1 cellular context compared by ENCODE assay signal in the genomic region with DNA sequence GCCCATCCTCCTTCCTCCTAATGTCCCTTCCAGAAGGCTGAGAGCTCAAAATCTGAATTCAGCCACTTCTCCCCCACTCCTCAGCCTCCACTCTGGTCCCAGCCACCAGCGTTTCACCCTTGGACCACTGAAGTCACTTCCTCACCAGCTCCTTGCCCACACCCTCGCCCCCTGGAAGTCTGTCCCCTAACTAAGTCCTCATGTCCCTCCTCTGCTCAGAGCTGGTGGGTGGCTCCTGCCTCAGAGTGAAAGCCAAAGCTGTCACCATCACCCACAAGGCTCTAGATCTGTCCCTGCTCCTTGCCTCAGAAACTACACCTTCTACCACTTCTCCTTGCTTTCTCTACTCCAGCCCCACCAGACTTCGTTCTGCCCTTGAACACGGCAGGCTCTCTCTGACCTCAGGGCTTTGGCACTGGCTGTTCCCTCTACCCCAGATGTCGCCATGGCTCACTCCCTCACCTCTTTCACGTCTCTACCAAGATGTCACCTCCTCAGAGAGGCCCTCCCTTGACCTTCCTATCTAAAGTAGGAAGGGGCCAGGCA.
TF ChIP-seq lines count a peak whose summit lies in the region.

No MANE protein-coding gene starts in this region.

TF ChIP-seq in K562, 482 proteins besides CTCF, POLR2A, EP300 and RAD21:
- TF ChIP-seq HLTF (IDR thresholded peaks at IDR 0.05), result no peak
- TF ChIP-seq ETV1 (tag; conservative IDR thresholded peaks at IDR 0.05; ENCODE audit: low read depth), result no peak
- no peak for TF ChIP-seq HNRNPH1 (optimal IDR thresholded peaks at IDR 0.05; ENCODE audit: low read depth, low read length)
- TF ChIP-seq, protein P1, sequence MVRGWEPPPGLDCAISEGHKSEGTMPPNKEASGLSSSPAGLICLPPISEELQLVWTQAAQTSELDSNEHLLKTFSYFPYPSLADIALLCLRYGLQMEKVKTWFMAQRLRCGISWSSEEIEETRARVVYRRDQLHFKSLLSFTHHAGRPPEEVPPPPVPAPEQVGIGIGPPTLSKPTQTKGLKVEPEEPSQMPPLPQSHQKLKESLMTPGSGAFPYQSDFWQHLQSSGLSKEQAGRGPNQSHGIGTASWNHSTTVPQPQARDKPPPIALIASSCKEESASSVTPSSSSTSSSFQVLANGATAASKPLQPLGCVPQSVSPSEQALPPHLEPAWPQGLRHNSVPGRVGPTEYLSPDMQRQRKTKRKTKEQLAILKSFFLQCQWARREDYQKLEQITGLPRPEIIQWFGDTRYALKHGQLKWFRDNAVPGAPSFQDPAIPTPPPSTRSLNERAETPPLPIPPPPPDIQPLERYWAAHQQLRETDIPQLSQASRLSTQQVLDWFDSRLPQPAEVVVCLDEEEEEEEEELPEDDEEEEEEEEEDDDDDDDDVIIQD (CRISPR knock-in tag; IDR thresholded peaks at IDR 0.05), result no peak
- TF ChIP-seq ZNF311 (CRISPR knock-in tag; IDR thresholded peaks at IDR 0.05), result no peak
- no peak for TF ChIP-seq DACH1 (IDR thresholded peaks at IDR 0.05; ENCODE audit: partially characterized antibody)
- TF ChIP-seq, protein P2, sequence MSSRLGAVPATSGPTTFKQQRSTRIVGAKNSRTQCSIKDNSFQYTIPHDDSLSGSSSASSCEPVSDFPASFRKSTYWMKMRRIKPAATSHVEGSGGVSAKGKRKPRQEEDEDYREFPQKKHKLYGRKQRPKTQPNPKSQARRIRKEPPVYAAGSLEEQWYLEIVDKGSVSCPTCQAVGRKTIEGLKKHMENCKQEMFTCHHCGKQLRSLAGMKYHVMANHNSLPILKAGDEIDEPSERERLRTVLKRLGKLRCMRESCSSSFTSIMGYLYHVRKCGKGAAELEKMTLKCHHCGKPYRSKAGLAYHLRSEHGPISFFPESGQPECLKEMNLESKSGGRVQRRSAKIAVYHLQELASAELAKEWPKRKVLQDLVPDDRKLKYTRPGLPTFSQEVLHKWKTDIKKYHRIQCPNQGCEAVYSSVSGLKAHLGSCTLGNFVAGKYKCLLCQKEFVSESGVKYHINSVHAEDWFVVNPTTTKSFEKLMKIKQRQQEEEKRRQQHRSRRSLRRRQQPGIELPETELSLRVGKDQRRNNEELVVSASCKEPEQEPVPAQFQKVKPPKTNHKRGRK (tag; IDR thresholded peaks at IDR 0.05), result no peak
- TF ChIP-seq, protein P3, sequence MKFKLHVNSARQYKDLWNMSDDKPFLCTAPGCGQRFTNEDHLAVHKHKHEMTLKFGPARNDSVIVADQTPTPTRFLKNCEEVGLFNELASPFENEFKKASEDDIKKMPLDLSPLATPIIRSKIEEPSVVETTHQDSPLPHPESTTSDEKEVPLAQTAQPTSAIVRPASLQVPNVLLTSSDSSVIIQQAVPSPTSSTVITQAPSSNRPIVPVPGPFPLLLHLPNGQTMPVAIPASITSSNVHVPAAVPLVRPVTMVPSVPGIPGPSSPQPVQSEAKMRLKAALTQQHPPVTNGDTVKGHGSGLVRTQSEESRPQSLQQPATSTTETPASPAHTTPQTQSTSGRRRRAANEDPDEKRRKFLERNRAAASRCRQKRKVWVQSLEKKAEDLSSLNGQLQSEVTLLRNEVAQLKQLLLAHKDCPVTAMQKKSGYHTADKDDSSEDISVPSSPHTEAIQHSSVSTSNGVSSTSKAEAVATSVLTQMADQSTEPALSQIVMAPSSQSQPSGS (CRISPR knock-in tag; IDR thresholded peaks at IDR 0.05), result no peak
